In genomic region chr9:120870206-120870605, GRCh38 we compare ENCODE assay signal across 13 cellular contexts. TPM values are rescaled to one million over a fixed set of nuclear protein-coding genes. Genes with fewer than 3 reads are reported as not detected.
DNase-seq lines count a peak whose midpoint lies in the region; ATAC-seq and TF ChIP-seq lines count a peak whose summit lies in the region.
"Had no signal": no experiment of that assay in that cellular context is flagged by ENCODE, and none has a peak within 500 bp of the region (broad histone marks: within the 10 kb centered on the region; RNA-seq: fewer than 3 reads in every experiment).

No MANE protein-coding gene starts in this region.

- TF ChIP-seq CTCF in CD4-positive, alpha-beta T cell (IDR thresholded peaks at IDR 0.05) = no peak
- no peak for TF ChIP-seq CTCF in testis (IDR thresholded peaks at IDR 0.05)

- H3K27me3 ChIP-seq in CD4-positive, alpha-beta T cell (ENCODE audit: control insufficient read depth, insufficient read depth, low read length) = no peaks in the 10 kb centered on the region
- no peaks in the 10 kb centered on the region for H3K27me3 ChIP-seq in testis

- intact Hi-C loops in CD4-positive, alpha-beta T cell (cut with DNase I, micrococcal nuclease) = loop anchor here in 1 of 2 experiments (1.0 kb wide), 1 partner anchor 66 kb away; no protein-coding TSS in a partner anchor
- intact Hi-C loops in testis (cut with DNase I; ENCODE audit: low total_unique reads) = no loop called here

- ATAC-seq in CD4-positive, alpha-beta T cell (ENCODE audit: poor library complexity) = no peak
- no peak for ATAC-seq in activated naive CD8-positive, alpha-beta T cell treated with anti-CD3 and anti-CD28 coated beads, Interleukin-2, amount 50 U/mL, for 24 hours
- ATAC-seq in HG03378 (IDR thresholded peaks at IDR 0.05; ENCODE audit: unreplicated experiment) (no peak), HG03159 (IDR thresholded peaks at IDR 0.05; ENCODE audit: unreplicated experiment) (no peak)
- ATAC-seq: GM23338, mucosa of descending colon had no signal

- no peaks in the 10 kb centered on the region for H3K36me3 ChIP-seq in testis (ENCODE audit: low read depth, missing control alignments)

- DNase-seq in CD4-positive, alpha-beta T cell = no peak
- DNase-seq in Kasumi-1 (lab: John Stamatoyannopoulos, UW) (peak; percentile 44 to 50), testis (no peak), immature natural killer cell (no peak)
- DNase-seq in activated naive CD8-positive, alpha-beta T cell treated with anti-CD3 and anti-CD28 coated beads, Interleukin-2, amount 50 U/mL, for 24 hours = peak; percentile 17
- DNase-seq: activated CD4-positive, CD25-positive, alpha-beta regulatory T cell; GF-D8 had no signal

- peak overlapping the region; percentile 92 for H3K27ac Mint-ChIP-seq in CD4-positive, alpha-beta T cell
- peak overlapping the region; percentile 69 for H3K27ac Mint-ChIP-seq in activated naive CD8-positive, alpha-beta T cell treated with anti-CD3 and anti-CD28 coated beads, Interleukin-2, amount 50 U/mL, for 24 hours
- H3K27ac Mint-ChIP-seq in immature natural killer cell = peak overlapping the region in 2 of 6 donors; percentile 7 to 52
- H3K27ac Mint-ChIP-seq: GM23338 had no signal

- POLR2A ChIA-PET in CD4-positive, alpha-beta T cell (lab: Charles Lee) = interaction anchor here (1.0 to 4.7 kb wide), 9 partner anchors 8 to 77 kb away, joined by 3 to 89 read pairs (median 19); partner anchors contain the start of genes FBXW2 and PSMD5

- no peak for TF ChIP-seq POLR2A in testis (IDR thresholded peaks at IDR 0.05)

- H3K9me3 ChIP-seq in CD4-positive, alpha-beta T cell (ENCODE audit: control insufficient read depth, low read length) = no peaks in the 10 kb centered on the region
- H3K9me3 ChIP-seq in testis = no peaks in the 10 kb centered on the region
- H3K9me3 ChIP-seq: mucosa of descending colon had no signal

- CTCF ChIA-PET in CD4-positive, alpha-beta T cell (lab: Charles Lee) = interaction anchor here (1.2 to 4.2 kb wide), 4 partner anchors 27 to 67 kb away, joined by 3 to 35 read pairs (median 4); partner anchors contain the start of gene PSMD5

- H3K4me1 Mint-ChIP-seq in CD4-positive, alpha-beta T cell (ENCODE audit: low read depth) = peaks cover 42% of the 10 kb centered on the region
- peaks cover 63% of the 10 kb centered on the region for H3K4me1 Mint-ChIP-seq in activated naive CD8-positive, alpha-beta T cell treated with anti-CD3 and anti-CD28 coated beads, Interleukin-2, amount 50 U/mL, for 24 hours
- peaks cover 17 to 23% of the 10 kb centered on the region in 2 donors for H3K4me1 Mint-ChIP-seq in immature natural killer cell

- WGBS in testis, 2 donors = 89% methylated on average over 9 of the region's 9 CpGs; no CpG with 5 or more reads in 1 of the 2 donors

- no peak overlapping the region for H3K4me3 ChIP-seq in skin epidermis
- no peak overlapping the region for H3K4me3 ChIP-seq in testis
- H3K4me3 ChIP-seq: mucosa of descending colon, SK-N-MC had no signal

- H3K27ac ChIP-seq in CD4-positive, alpha-beta T cell (ENCODE audit: low read depth, low read length) = peak overlapping the region; percentile 80
- peak overlapping the region in 11 of 21 experiments; percentile 35 to 88 (median 82) for H3K27ac ChIP-seq in skin epidermis
- no peak overlapping the region for H3K27ac ChIP-seq in testis
- H3K27ac ChIP-seq: SK-N-MC had no signal

- H3K4me3 Mint-ChIP-seq in CD4-positive, alpha-beta T cell = peak overlapping the region; percentile 18
- peak overlapping the region; percentile 85 for H3K4me3 Mint-ChIP-seq in activated naive CD8-positive, alpha-beta T cell treated with anti-CD3 and anti-CD28 coated beads, Interleukin-2, amount 50 U/mL, for 24 hours
- peak overlapping the region in 1 of 5 donors; percentile 47 for H3K4me3 Mint-ChIP-seq in immature natural killer cell
- H3K4me3 Mint-ChIP-seq: GM23338 had no signal

- peaks cover 12% of the 10 kb centered on the region for H3K4me1 ChIP-seq in testis

- H3K9me3 Mint-ChIP-seq in CD4-positive, alpha-beta T cell = no peaks in the 10 kb centered on the region
- no peaks in the 10 kb centered on the region for H3K9me3 Mint-ChIP-seq in activated naive CD8-positive, alpha-beta T cell treated with anti-CD3 and anti-CD28 coated beads, Interleukin-2, amount 50 U/mL, for 24 hours
- H3K9me3 Mint-ChIP-seq in immature natural killer cell = no peaks in the 10 kb centered on the region
- H3K9me3 Mint-ChIP-seq: GM23338 had no signal

- H3K27me3 Mint-ChIP-seq in CD4-positive, alpha-beta T cell = no peaks in the 10 kb centered on the region
- H3K27me3 Mint-ChIP-seq in activated naive CD8-positive, alpha-beta T cell treated with anti-CD3 and anti-CD28 coated beads, Interleukin-2, amount 50 U/mL, for 24 hours = no peaks in the 10 kb centered on the region
- peaks cover 2 to 3% (median 2%) of the 10 kb centered on the region in 3 donors for H3K27me3 Mint-ChIP-seq in immature natural killer cell (ENCODE audit: low read depth in 3 of 3)

- peaks cover 67% of the 10 kb centered on the region for H3K36me3 Mint-ChIP-seq in CD4-positive, alpha-beta T cell (ENCODE audit: low read depth)
- H3K36me3 Mint-ChIP-seq in activated naive CD8-positive, alpha-beta T cell treated with anti-CD3 and anti-CD28 coated beads, Interleukin-2, amount 50 U/mL, for 24 hours (ENCODE audit: low read depth) = peaks cover 75% of the 10 kb centered on the region
- H3K36me3 Mint-ChIP-seq in immature natural killer cell = peaks cover 5 to 18% (median 8%) of the 10 kb centered on the region in 3 donors

RNA-seq across cellular contexts. Expression of gene PHF19, which starts 6.8 kb away (rescaled TPM):
- total RNA-seq in CD4-positive, alpha-beta T cell = 10 to 100 TPM; 60.3 to 63.0 TPM
- 10 to 100 TPM; 40.3 to 41.7 TPM for total RNA-seq in testis
- polyA plus RNA-seq in testis (ENCODE audit: insufficient read depth, low read depth, low replicate concordance) = 28.5 TPM
- polyA plus RNA-seq in immature natural killer cell = 10 to 100 TPM; 12.1 to 12.9 (median 12.8) TPM

RNA-seq across cellular contexts. Expression of gene PSMD5, which starts 27.5 kb away (rescaled TPM):
- total RNA-seq in CD4-positive, alpha-beta T cell = 10 to 100 TPM; 35.4 to 44.3 TPM
- 10 to 100 TPM; 39.0 to 45.0 TPM for total RNA-seq in testis
- polyA plus RNA-seq in testis (ENCODE audit: insufficient read depth, low read depth, low replicate concordance) (26.4 TPM), immature natural killer cell (10 to 100 TPM; 10.1 to 23.1 (median 13.3) TPM)

RNA-seq across cellular contexts. Expression of gene TRAF1, which starts 56.4 kb away (rescaled TPM):
- total RNA-seq in CD4-positive, alpha-beta T cell = 10 to 100 TPM; 60.3 to 61.7 TPM
- 1 to 10 TPM; 6.5 to 8.6 TPM for total RNA-seq in testis
- polyA plus RNA-seq in testis (ENCODE audit: insufficient read depth, low read depth, low replicate concordance) (3.9 TPM), immature natural killer cell (1 to 10 TPM in 2 of 3 donors, under 1 TPM in 1; 0.67 to 3.4 (median 1.5) TPM)

Comparison
In these comparisons a context has a peak if more than half of its experiments do, and no peak if none do; other contexts are left out.
1. DNase-seq: peak in Kasumi-1 (2 of 2) and activated naive CD8-positive, alpha-beta T cell treated with anti-CD3 and anti-CD28 coated beads, Interleukin-2, amount 50 U/mL, for 24 hours (single experiment); none in CD4-positive, alpha-beta T cell (0 of 10), testis (single experiment) and immature natural killer cell (0 of 3).
2. H3K27ac ChIP-seq: peak in CD4-positive, alpha-beta T cell (single experiment) and skin epidermis (11 of 21); none in testis (0 of 2).
3. RNA of gene TRAF1, which starts 56.4 kb away (total RNA-seq): 60.3 to 61.7 TPM in CD4-positive, alpha-beta T cell; 6.5 to 8.6 TPM in testis; every median in the first group is over 4 times any median in the second.